ENCODE assay signal across 20 cellular contexts in the genomic region with DNA sequence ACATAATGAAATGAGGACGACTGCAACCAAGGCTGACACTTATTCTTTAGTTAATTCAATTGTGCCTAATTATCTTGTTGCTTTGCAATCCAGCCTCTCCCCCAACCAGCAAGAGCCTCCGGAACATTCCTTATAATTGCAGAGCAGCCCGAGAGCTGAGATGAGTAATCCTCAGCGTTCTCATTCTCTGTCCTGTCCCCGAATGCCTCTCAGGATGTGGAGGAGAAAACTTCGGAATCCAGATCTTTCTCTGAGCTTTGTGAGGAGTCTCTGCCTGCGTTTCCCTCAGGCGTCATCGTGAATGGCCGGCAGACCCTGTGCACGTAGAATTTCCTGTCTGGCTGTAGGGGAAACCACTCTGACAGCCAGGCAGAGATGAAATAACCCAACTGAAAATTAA.
A peak's percentile ranks its signal among the peaks of the same experiment; 100 is the strongest.
DNase-seq lines count a peak whose midpoint lies in the region; ATAC-seq, FAIRE-seq and TF ChIP-seq lines count a peak whose summit lies in the region.
"Had no signal": no experiment of that assay in that cellular context is flagged by ENCODE, and none has a peak within 500 bp of the region (broad histone marks: within the 10 kb centered on the region; RNA-seq: fewer than 3 reads in every experiment).

No MANE protein-coding gene starts in this region.

- H4K20me1 ChIP-seq in hepatocyte (ENCODE audit: insufficient read depth, poor library complexity, severe bottlenecking) = no peaks in the 10 kb centered on the region
- H4K20me1 ChIP-seq in HepG2 (ENCODE audit: insufficient read depth, low read length) = no peaks in the 10 kb centered on the region

- BruUV-seq in HepG2 (replicated peaks; lab: Mats Ljungman, UMichigan) = no TSS peak

- TF ChIP-seq RAD21 in HepG2 (CRISPR knock-in tag; IDR thresholded peaks at IDR 0.05) = no peak

- DNase-seq in EL (peak; percentile 20), adipocyte (ENCODE audit: low read depth) (peak; percentile 60), hepatocyte (ENCODE audit: low spot score) (peak; percentile 45), sciatic nerve (ENCODE audit: low spot score) (no peak), HepG2 (ENCODE audit: low spot score) (no peak), NCI-H1930 (lab: John Stamatoyannopoulos, UW) (no peak)
- no peak for DNase-seq in activated CD8-positive, alpha-beta memory T cell treated with anti-CD3 and anti-CD28 coated beads for 24 hours
- DNase-seq: activated CD4-positive, alpha-beta memory T cell treated with anti-CD3 and anti-CD28 coated beads for 36 hours; anterior cingulate cortex; dorsolateral prefrontal cortex; immature natural killer cell; Kasumi-1; NCI-H1417 treated with DMSO at 0.1 percent for 48 hours; NCI-H446; spleen; stimulated activated naive CD8-positive, alpha-beta T cell treated with anti-CD3 and anti-CD28 coated beads, Interleukin-15, Interleukin-2, amounts not matched to agents 100 U/mL and 50 U/mL, for 24 hours had no signal

- FAIRE-seq in HepG2 (lab: Jason Lieb, UNC) = no peak
- FAIRE-seq: frontal cortex, TTC549 had no signal

- no peak for TF ChIP-seq EP300 in HepG2 (IDR thresholded peaks at IDR 0.05; ENCODE audit: low read depth in 2 of 2, low read length in 2 of 2)
- no peak for TF ChIP-seq EP300 in HepG2 (CRISPR knock-in tag; IDR thresholded peaks at IDR 0.05; ENCODE audit: borderline replicate concordance)

- TF ChIP-seq CTCF in hepatocyte (IDR thresholded peaks at IDR 0.05; ENCODE audit: poor library complexity) (no peak), HepG2 (CRISPR knock-in tag; IDR thresholded peaks at IDR 0.05) (no peak)

- peak overlapping the region; percentile 17 for H2AFZ ChIP-seq in hepatocyte
- H2AFZ ChIP-seq in HepG2 (ENCODE audit: low read length) = no peak overlapping the region

- H3K79me2 ChIP-seq in hepatocyte (no peaks in the 10 kb centered on the region), HepG2 (ENCODE audit: insufficient read depth, low read length) (no peaks in the 10 kb centered on the region)

- H3K9ac ChIP-seq in adipocyte (ENCODE audit: low read length) = peak overlapping the region; percentile 50
- H3K9ac ChIP-seq in HepG2 (ENCODE audit: insufficient read depth, low read depth, low read length) = no peak overlapping the region

- 40% methylated on average over 11 of the region's 11 CpGs for WGBS in hepatocyte (ENCODE audit: low lambda C conversion rate, missing lambda C conversion rate)
- 55% methylated on average over 11 of the region's 11 CpGs for WGBS in HepG2 (ENCODE audit: low lambda C conversion rate)

- no peaks in the 10 kb centered on the region for H3K9me3 ChIP-seq in adipocyte (ENCODE audit: control insufficient read depth, low read length)
- H3K9me3 ChIP-seq in hepatocyte (ENCODE audit: low read depth) = no peaks in the 10 kb centered on the region
- H3K9me3 ChIP-seq in HepG2 (ENCODE audit: low read length) = no peaks in the 10 kb centered on the region
- H3K9me3 ChIP-seq: ovary, spleen had no signal

- H3K36me3 ChIP-seq in adipocyte (ENCODE audit: control insufficient read depth, insufficient read depth, low read length, severe bottlenecking) (no peaks in the 10 kb centered on the region), hepatocyte (replicated peaks; ENCODE audit: insufficient read depth, low read depth) (no peaks in the 10 kb centered on the region), HepG2 (replicated peaks in 1 of 2; ENCODE audit: control insufficient read depth in 1 of 2, insufficient read depth in 2 of 2, low read length in 2 of 2) (no peaks in the 10 kb centered on the region)
- H3K36me3 ChIP-seq: ovary, spleen had no signal

- no peak for TF ChIP-seq POLR2A in HepG2 (IDR thresholded peaks at IDR 0.05; ENCODE audit: insufficient read depth in 1 of 2, low read depth in 2 of 2, low read length in 2 of 2)

- H3K9me2 ChIP-seq in hepatocyte (replicated peaks; ENCODE audit: insufficient read depth) = no peaks in the 10 kb centered on the region

- CTCF ChIA-PET in HepG2 (lab: Yijun Ruan, JAX; ENCODE audit: low intra/inter-chr PET ratio, low total read pairs) = no interaction called here

- H3K27ac ChIP-seq in hepatocyte = peak overlapping the region; percentile 47
- H3K27ac ChIP-seq in HepG2 (ENCODE audit: extremely low read length, insufficient read depth, low read length) = no peak overlapping the region
- H3K27ac ChIP-seq: dorsolateral prefrontal cortex, SK-N-MC had no signal

- H3K4me2 ChIP-seq in hepatocyte = peak overlapping the region; percentile 21
- no peak overlapping the region for H3K4me2 ChIP-seq in HepG2 (ENCODE audit: low read depth, low read length)

- intact Hi-C loops in sciatic nerve (cut with DNase I) (no loop called here), HepG2 (cut with micrococcal nuclease; ENCODE audit: unreplicated experiment) (no loop called here)

- ATAC-seq in sciatic nerve (peak; percentile 64), HepG2 (no peak)
- ATAC-seq: stimulated activated naive CD8-positive, alpha-beta T cell treated with anti-CD3 and anti-CD28 coated beads, Interleukin-15, Interleukin-2, amounts not matched to agents 100 U/mL and 50 U/mL, for 24 hours had no signal

- H3K27me3 ChIP-seq in adipocyte (replicated peaks; ENCODE audit: control insufficient read depth, insufficient read depth, low read length) (peaks cover 10% of the 10 kb centered on the region), hepatocyte (no peaks in the 10 kb centered on the region), HepG2 (ENCODE audit: control insufficient read depth in 1 of 2, insufficient read depth in 2 of 2, low read length in 2 of 2) (peaks cover 0 to 27% of the 10 kb centered on the region in 2 experiments; a peak in 2 of 5 replicates)
- H3K27me3 ChIP-seq: ovary had no signal

- H3K4me3 ChIP-seq in adipocyte (ENCODE audit: low read length) (peak overlapping the region; percentile 20), hepatocyte (no peak overlapping the region), HepG2 (replicated peaks in 1 of 3; ENCODE audit: insufficient read depth in 1 of 3, low read depth in 2 of 3, low read length in 3 of 3) (no peak overlapping the region)
- H3K4me3 ChIP-seq: dorsolateral prefrontal cortex, ovary, SK-N-MC, spleen had no signal

- in situ Hi-C loops in HepG2 (cut with HindIII; ENCODE audit: extremely low pct_ligation_motif_present, low pct_unique_long_range_greater_than_20kb) = no loop called here

- peaks cover 48% of the 10 kb centered on the region for H3K4me1 ChIP-seq in adipocyte (ENCODE audit: control insufficient read depth, insufficient read depth, low read length)
- peaks cover 11% of the 10 kb centered on the region for H3K4me1 ChIP-seq in hepatocyte (ENCODE audit: insufficient read depth)
- H3K4me1 ChIP-seq in HepG2 (ENCODE audit: insufficient read depth, low read length) = 0 out of 2 replicates have a peak, but pooled peaks cover 5% of the 10 kb centered on the region

- POLR2A ChIA-PET in HepG2 (lab: Yijun Ruan, JAX) = no interaction called here

TF ChIP-seq in HepG2, 621 proteins besides CTCF, POLR2A, EP300 and RAD21 (continues in another document):
- TF ChIP-seq, protein P1, sequence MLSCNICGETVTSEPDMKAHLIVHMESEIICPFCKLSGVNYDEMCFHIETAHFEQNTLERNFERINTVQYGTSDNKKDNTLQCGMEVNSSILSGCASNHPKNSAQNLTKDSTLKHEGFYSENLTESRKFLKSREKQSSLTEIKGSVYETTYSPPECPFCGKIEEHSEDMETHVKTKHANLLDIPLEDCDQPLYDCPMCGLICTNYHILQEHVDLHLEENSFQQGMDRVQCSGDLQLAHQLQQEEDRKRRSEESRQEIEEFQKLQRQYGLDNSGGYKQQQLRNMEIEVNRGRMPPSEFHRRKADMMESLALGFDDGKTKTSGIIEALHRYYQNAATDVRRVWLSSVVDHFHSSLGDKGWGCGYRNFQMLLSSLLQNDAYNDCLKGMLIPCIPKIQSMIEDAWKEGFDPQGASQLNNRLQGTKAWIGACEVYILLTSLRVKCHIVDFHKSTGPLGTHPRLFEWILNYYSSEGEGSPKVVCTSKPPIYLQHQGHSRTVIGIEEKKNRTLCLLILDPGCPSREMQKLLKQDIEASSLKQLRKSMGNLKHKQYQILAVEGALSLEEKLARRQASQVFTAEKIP (CRISPR knock-in tag; IDR thresholded peaks at IDR 0.05; ENCODE audit: borderline replicate concordance) = no peak
- no peak for TF ChIP-seq PRDM15 (CRISPR knock-in tag; IDR thresholded peaks at IDR 0.05)

Comparison
In these comparisons a context has a peak if more than half of its experiments do, and no peak if none do; other contexts are left out.
1. DNase-seq: peak in EL (single experiment), adipocyte (single experiment) and hepatocyte (single experiment); none in sciatic nerve (single experiment), HepG2 (single experiment), activated CD8-positive, alpha-beta memory T cell treated with anti-CD3 and anti-CD28 coated beads for 24 hours (single experiment) and NCI-H1930 (0 of 2).